Comparison of ENCODE assay signal across 12 cellular contexts in the genomic region with DNA sequence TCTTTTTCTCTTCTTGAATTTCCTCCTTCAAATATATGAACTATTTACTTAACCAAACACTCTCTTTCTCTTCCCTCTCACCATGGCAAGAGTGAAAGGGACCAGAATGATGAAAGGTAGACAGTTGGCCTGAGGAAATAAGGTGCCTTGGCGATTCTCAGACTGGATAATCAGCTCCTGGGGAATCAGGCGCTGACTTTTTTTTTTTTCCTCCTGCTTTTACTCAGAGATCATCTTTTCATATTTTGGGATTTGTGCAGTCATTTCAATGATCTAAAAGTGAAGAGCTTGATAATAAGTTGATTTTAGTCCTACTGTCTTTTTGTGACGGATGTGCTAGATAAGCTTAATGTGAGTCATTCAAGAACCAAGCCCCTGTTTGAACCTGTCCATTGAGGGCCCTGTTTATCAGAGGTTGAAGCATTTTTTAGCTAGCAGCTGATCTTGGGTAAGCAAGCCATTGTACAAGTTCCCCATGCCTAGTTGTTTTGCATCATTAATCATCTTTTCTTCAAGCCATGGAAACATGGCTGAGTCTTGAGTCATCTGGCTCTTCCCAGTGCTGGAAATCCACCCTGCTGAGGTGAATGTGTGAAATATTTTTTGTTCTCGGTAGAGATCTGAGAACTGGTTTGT. TPM values are rescaled to one million over a fixed set of nuclear protein-coding genes. Genes with fewer than 3 reads are reported as not detected.
DNase-seq lines count a peak whose midpoint lies in the region; ATAC-seq and TF ChIP-seq lines count a peak whose summit lies in the region.
"Had no signal": no experiment of that assay in that cellular context is flagged by ENCODE, and none has a peak within 500 bp of the region (broad histone marks: within the 10 kb centered on the region; RNA-seq: fewer than 3 reads in every experiment).

No MANE protein-coding gene starts in this region.

- ATAC-seq in HG02884 (IDR thresholded peaks at IDR 0.05; ENCODE audit: unreplicated experiment) = no peak

- H3K4me3 ChIP-seq in AG04450 (ENCODE audit: low read depth, low read length) = no peak overlapping the region
- H3K4me3 ChIP-seq in astrocyte of the spinal cord (ENCODE audit: low read depth, low read length) = no peak overlapping the region
- H3K4me3 ChIP-seq in kidney epithelial cell (ENCODE audit: low read depth, low read length) = no peak overlapping the region
- H3K4me3 ChIP-seq: heart left ventricle, right atrium auricular region, testis had no signal

- H3K27me3 ChIP-seq in AG04450 (ENCODE audit: control insufficient read depth, insufficient read depth, low read length) (no peaks in the 10 kb centered on the region), kidney epithelial cell (ENCODE audit: control insufficient read depth, insufficient read depth, low read length) (no peaks in the 10 kb centered on the region)
- H3K27me3 ChIP-seq: heart left ventricle, right atrium auricular region, testis had no signal

- POLR2A ChIA-PET in AG04450 (lab: Yijun Ruan, JAX) = no interaction called here

- DNase-seq in AG04450 (ENCODE audit: low read depth, low spot score) (peak; percentile 39), HT1080 (ENCODE audit: low read depth) (peak; percentile 92), astrocyte of the spinal cord (ENCODE audit: low read depth, low spot score) (peak; percentile 95), kidney epithelial cell (ENCODE audit: low read depth) (peak; percentile 95), amygdala (lab: John Stamatoyannopoulos, UW) (no peak), NCI-H1417 treated with DMSO at 0.1 percent for 48 hours (lab: John Stamatoyannopoulos, UW) (no peak)
- no peak for DNase-seq in activated naive CD4-positive, alpha-beta T cell treated with Interleukin-2 at 50 U/mL for 16 hours
- DNase-seq: heart left ventricle; NK-92 treated with Interleukin-12 subunit alpha and Interleukin-12 subunit beta, amount 100 ng/mL, for 24 hours; testis had no signal

- no peak for TF ChIP-seq CTCF in AG04450 (IDR thresholded peaks at IDR 0.05; ENCODE audit: low read depth, low read length)
- TF ChIP-seq CTCF in astrocyte of the spinal cord (IDR thresholded peaks at IDR 0.05; ENCODE audit: low read depth, low read length) = no peak
- TF ChIP-seq CTCF in kidney epithelial cell (IDR thresholded peaks at IDR 0.05; ENCODE audit: insufficient read depth, low read length, poor library complexity, severe bottlenecking) = no peak

- no peaks in the 10 kb centered on the region for H3K9me3 ChIP-seq in AG04450 (ENCODE audit: control insufficient read depth, insufficient read depth, low read length)
- H3K9me3 ChIP-seq: heart left ventricle, right atrium auricular region, testis had no signal

- in situ Hi-C loops in astrocyte of the spinal cord (cut with HindIII; ENCODE audit: low sequenced_read_pairs) = no loop called here

- CTCF ChIA-PET in AG04450 (lab: Charles Lee) = interaction anchor here (0.6 kb wide), 1 partner anchor 38 kb away, joined by 3 read pairs; no protein-coding TSS in a partner anchor

- no peaks in the 10 kb centered on the region for H3K36me3 ChIP-seq in kidney epithelial cell (ENCODE audit: control insufficient read depth, insufficient read depth, low read length)
- H3K36me3 ChIP-seq: heart left ventricle, right atrium auricular region had no signal

- no peak overlapping the region for H3K27ac ChIP-seq in AG04450 (ENCODE audit: low read depth, low read length)
- H3K27ac ChIP-seq: heart left ventricle, testis had no signal

RNA-seq across cellular contexts. Expression of gene ITSN1, which starts 40.8 kb away (rescaled TPM):
- polyA plus RNA-seq in AG04450 (2011; rRNA removed) = 51.5 and 54.3 TPM in 2 replicates
- 70.0 and 92.0 TPM in 2 replicates for polyA minus RNA-seq in AG04450 (2011; rRNA and poly(A)+ RNA removed)
- total RNA-seq in HT1080 (2014; rRNA removed; shearing (Covaris generic)) = 25.9 and 29.2 TPM in 2 replicates
- 19.9 and 20.0 TPM in 2 replicates for polyA plus RNA-seq in HT1080 (2015; cell fraction: cytosol; rRNA removed)
- 41.4 and 46.5 TPM in 2 replicates for polyA plus RNA-seq in HT1080 (2015; cell fraction: nucleus; rRNA removed)
- 11.8 and 20.4 TPM in 2 replicates for total RNA-seq in kidney epithelial cell

RNA-seq across cellular contexts. Expression of gene CRYZL1, which starts 41.6 kb away (rescaled TPM):
- 43.9 and 58.4 TPM in 2 replicates for polyA plus RNA-seq in AG04450 (2011; rRNA removed)
- polyA minus RNA-seq in AG04450 (2011; rRNA and poly(A)+ RNA removed) = 23.8 and 40.5 TPM in 2 replicates
- total RNA-seq in HT1080 (2014; rRNA removed; shearing (Covaris generic)) = 8.1 and 23.2 TPM in 2 replicates
- 25.4 and 27.7 TPM in 2 replicates for polyA plus RNA-seq in HT1080 (2015; cell fraction: cytosol; rRNA removed)
- 54.2 and 66.2 TPM in 2 replicates for polyA plus RNA-seq in HT1080 (2015; cell fraction: nucleus; rRNA removed)
- total RNA-seq in kidney epithelial cell = 12.6 and 22.7 TPM in 2 replicates

Comparison
In these comparisons a context has a peak if more than half of its experiments do, and no peak if none do; other contexts are left out.
1. DNase-seq: peak in AG04450 (single experiment), HT1080 (single experiment), astrocyte of the spinal cord (single experiment) and kidney epithelial cell (single experiment); none in amygdala (0 of 56), NCI-H1417 treated with DMSO at 0.1 percent for 48 hours (single experiment) and activated naive CD4-positive, alpha-beta T cell treated with Interleukin-2 at 50 U/mL for 16 hours (single experiment).